ENCODE assay signal across 8 cellular contexts in genomic region chr5:137888875-137889759, GRCh38. TPM values are rescaled to one million over a fixed set of nuclear protein-coding genes. Genes with fewer than 3 reads are reported as not detected.
DNase-seq lines count a peak whose midpoint lies in the region; ATAC-seq and TF ChIP-seq lines count a peak whose summit lies in the region.

Gene PKD2L2 (plus strand): TSS chr5:137889457. CDS start chr5:137889492, 35 bp downstream.

- H2AK5ac ChIP-seq in trophoblast cell (ENCODE audit: low read length): no peak within 1 kb of the TSS

- intact Hi-C loops in Right ventricle myocardium superior (cut with DNase I): loop anchor here (5.0 kb wide), 1 partner anchor 62 kb away; no protein-coding TSS in a partner anchor
- intact Hi-C loops in tibial artery (cut with DNase I; ENCODE audit: low total_unique reads): no loop called here

- H3K4ac ChIP-seq in trophoblast cell (ENCODE audit: low read depth, low read length): no peak within 1 kb of the TSS

- H3K18ac ChIP-seq in trophoblast cell (ENCODE audit: low read length): no peak within 1 kb of the TSS

- H3K27ac ChIP-seq in trophoblast cell (ENCODE audit: low read depth, low read length) (no peak within 1 kb of the TSS), tibial artery (peak within 1 kb of the TSS; percentile 77 to 87)

- H4K91ac ChIP-seq in trophoblast cell (ENCODE audit: low read depth, low read length): no peak within 1 kb of the TSS

- no peak within 1 kb of the TSS for H4K12ac ChIP-seq in trophoblast cell (ENCODE audit: low read depth, low read length)

- H3K9me3 ChIP-seq in trophoblast cell (ENCODE audit: insufficient read depth, low read depth, low read length) (no peaks in the 10 kb centered on the region), tibial artery (no peaks in the 10 kb centered on the region)

- no peak within 1 kb of the TSS for H3K14ac ChIP-seq in trophoblast cell (ENCODE audit: low read length)

- no peak within 1 kb of the TSS for H3K23ac ChIP-seq in trophoblast cell (ENCODE audit: low read length)

- H3K4me3 ChIP-seq in trophoblast cell (ENCODE audit: low read depth, low read length) (peak within 1 kb of the TSS; percentile 44), tibial artery (peak within 1 kb of the TSS; percentile 48 to 62)

- H3K9ac ChIP-seq in trophoblast cell (ENCODE audit: low read length): no peak within 1 kb of the TSS

- no peak within 1 kb of the TSS for H2AFZ ChIP-seq in trophoblast cell (ENCODE audit: insufficient read depth, low read length, poor library complexity)

- no peak within 1 kb of the TSS for H2BK12ac ChIP-seq in trophoblast cell (ENCODE audit: low read length)

- no peaks in the 10 kb centered on the region for H3K79me2 ChIP-seq in trophoblast cell (ENCODE audit: control insufficient read depth, insufficient read depth, low read length, poor library complexity)

- no CpG with 5 or more reads among the region's 59 CpGs for WGBS in trophoblast cell (ENCODE audit: extremely low coverage, insufficient coverage, insufficient read length)

- peak within 1 kb of the TSS; percentile 36 for H3K4me2 ChIP-seq in trophoblast cell (ENCODE audit: low read length)

- H2BK5ac ChIP-seq in trophoblast cell (ENCODE audit: low read depth, low read length, poor library complexity): no peak within 1 kb of the TSS

- H3K4me1 ChIP-seq in trophoblast cell (ENCODE audit: control insufficient read depth in 1 of 2, insufficient read depth in 2 of 2, low read length in 2 of 2) (no peaks in the 10 kb centered on the region), tibial artery (peaks cover 0 to 21% (median 9%) of the 10 kb centered on the region in 4 donors)

- H4K8ac ChIP-seq in trophoblast cell (ENCODE audit: low read depth, low read length): no peak within 1 kb of the TSS

- ATAC-seq in HG03095 (IDR thresholded peaks at IDR 0.05; ENCODE audit: unreplicated experiment) (peak; percentile 92), Right ventricle myocardium superior (ENCODE audit: poor library complexity) (peak; percentile 95)

- H2BK120ac ChIP-seq in trophoblast cell (ENCODE audit: insufficient read depth, low read length, poor library complexity): no peak within 1 kb of the TSS

- H3K36me3 ChIP-seq in trophoblast cell (ENCODE audit: control insufficient read depth in 1 of 2, insufficient read depth in 2 of 2, low read length in 2 of 2): no peaks in the 10 kb centered on the region
- no peaks in the 10 kb centered on the region for H3K36me3 ChIP-seq in tibial artery

- H3K79me1 ChIP-seq in trophoblast cell (ENCODE audit: low read length): no peaks in the 10 kb centered on the region

- H3K27me3 ChIP-seq in trophoblast cell (ENCODE audit: insufficient read depth, low read length) (no peaks in the 10 kb centered on the region), tibial artery (no peaks in the 10 kb centered on the region)

- DNase-seq in NCI-H82 (lab: John Stamatoyannopoulos, UW) (peak; percentile 67), NCI-H82 treated with DMSO at 0.1 percent for 48 hours (lab: John Stamatoyannopoulos, UW; ENCODE audit: unreplicated experiment) (no peak), SK-N-DZ (ENCODE audit: low spot score) (peak; percentile 90), Right ventricle myocardium superior (peak; percentile 94), trophoblast cell (peak; percentile 95 to 96), tibial artery (peak; percentile 67 to 88)
- DNase-seq in activated naive CD4-positive, alpha-beta T cell treated with anti-CD3 and anti-CD28 coated beads, Interleukin-2, amount 50 U/mL, for 16 hours: peak; percentile 84

- TF ChIP-seq CTCF in tibial artery (IDR thresholded peaks at IDR 0.05): no peak

RNA-seq across cellular contexts. Expression of gene PKD2L2, which starts in this region (rescaled TPM):
- polyA plus RNA-seq in SK-N-DZ (2014; cell fraction: cytosol; rRNA removed): not detected in 2 replicates
- not detected in 2 replicates for polyA plus RNA-seq in SK-N-DZ (2014; cell fraction: nucleus; rRNA removed)
- total RNA-seq in Right ventricle myocardium superior: 0.48 TPM
- not detected in 2 replicates for polyA plus RNA-seq in trophoblast cell (2013)

Comparison
In these comparisons a context has a peak if more than half of its experiments do, and no peak if none do; other contexts are left out.
1. Peak in DNase-seq and ATAC-seq in Right ventricle myocardium superior; RNA of the gene not detected or under 1 TPM.